ENCODE assay signal across 2 cellular contexts in the genomic region with DNA sequence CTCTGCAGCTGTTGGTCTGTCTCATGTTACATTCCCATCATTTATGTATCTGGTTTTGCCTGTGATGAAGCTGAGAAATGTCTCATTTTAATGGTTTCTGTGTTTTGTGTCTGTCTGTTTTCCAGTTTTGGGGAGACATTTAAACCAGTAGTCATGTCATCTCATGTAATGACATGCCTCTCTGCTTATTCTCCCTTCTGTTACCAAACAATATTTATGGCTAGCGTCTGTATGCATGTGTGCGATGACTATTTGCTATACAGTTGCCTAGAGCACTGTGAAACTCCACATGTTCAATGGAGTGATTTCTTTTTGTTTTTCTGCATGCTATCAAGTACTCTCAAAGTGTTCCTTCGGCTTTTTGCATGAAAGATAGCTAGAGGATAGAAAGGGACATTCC.
TF ChIP-seq lines count a peak whose summit lies in the region.

No MANE protein-coding gene starts in this region.

TF ChIP-seq in SK-N-SH treated with all-trans-retinoic acid at 6 μM for 48 hours, 23 proteins besides CTCF, POLR2A, EP300 and RAD21:
- TF ChIP-seq POU6F1 (CRISPR knock-in tag; IDR thresholded peaks at IDR 0.05; ENCODE audit: borderline replicate concordance, low read depth) = no peak
- TF ChIP-seq OSR1 (CRISPR knock-in tag; IDR thresholded peaks at IDR 0.05) = no peak
- no peak for TF ChIP-seq ZNF70 (CRISPR knock-in tag; IDR thresholded peaks at IDR 0.05)

TF ChIP-seq in SK-N-SH, 30 proteins besides CTCF, POLR2A, EP300 and RAD21 (continued from another document):
- TF ChIP-seq, protein P1, sequence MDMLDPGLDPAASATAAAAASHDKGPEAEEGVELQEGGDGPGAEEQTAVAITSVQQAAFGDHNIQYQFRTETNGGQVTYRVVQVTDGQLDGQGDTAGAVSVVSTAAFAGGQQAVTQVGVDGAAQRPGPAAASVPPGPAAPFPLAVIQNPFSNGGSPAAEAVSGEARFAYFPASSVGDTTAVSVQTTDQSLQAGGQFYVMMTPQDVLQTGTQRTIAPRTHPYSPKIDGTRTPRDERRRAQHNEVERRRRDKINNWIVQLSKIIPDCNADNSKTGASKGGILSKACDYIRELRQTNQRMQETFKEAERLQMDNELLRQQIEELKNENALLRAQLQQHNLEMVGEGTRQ (IDR thresholded peaks at IDR 0.05; ENCODE audit: borderline replicate concordance, low read depth, low read length) = no peak
- TF ChIP-seq MXI1 (IDR thresholded peaks at IDR 0.05; ENCODE audit: low read depth, low read length) = no peak
- TF ChIP-seq TCF12 (IDR thresholded peaks at IDR 0.05) = no peak
- TF ChIP-seq NRF1 (IDR thresholded peaks at IDR 0.05; ENCODE audit: low read depth, low read length) = no peak
- no peak for TF ChIP-seq ELF1 (IDR thresholded peaks at IDR 0.05)
- TF ChIP-seq, protein P2, sequence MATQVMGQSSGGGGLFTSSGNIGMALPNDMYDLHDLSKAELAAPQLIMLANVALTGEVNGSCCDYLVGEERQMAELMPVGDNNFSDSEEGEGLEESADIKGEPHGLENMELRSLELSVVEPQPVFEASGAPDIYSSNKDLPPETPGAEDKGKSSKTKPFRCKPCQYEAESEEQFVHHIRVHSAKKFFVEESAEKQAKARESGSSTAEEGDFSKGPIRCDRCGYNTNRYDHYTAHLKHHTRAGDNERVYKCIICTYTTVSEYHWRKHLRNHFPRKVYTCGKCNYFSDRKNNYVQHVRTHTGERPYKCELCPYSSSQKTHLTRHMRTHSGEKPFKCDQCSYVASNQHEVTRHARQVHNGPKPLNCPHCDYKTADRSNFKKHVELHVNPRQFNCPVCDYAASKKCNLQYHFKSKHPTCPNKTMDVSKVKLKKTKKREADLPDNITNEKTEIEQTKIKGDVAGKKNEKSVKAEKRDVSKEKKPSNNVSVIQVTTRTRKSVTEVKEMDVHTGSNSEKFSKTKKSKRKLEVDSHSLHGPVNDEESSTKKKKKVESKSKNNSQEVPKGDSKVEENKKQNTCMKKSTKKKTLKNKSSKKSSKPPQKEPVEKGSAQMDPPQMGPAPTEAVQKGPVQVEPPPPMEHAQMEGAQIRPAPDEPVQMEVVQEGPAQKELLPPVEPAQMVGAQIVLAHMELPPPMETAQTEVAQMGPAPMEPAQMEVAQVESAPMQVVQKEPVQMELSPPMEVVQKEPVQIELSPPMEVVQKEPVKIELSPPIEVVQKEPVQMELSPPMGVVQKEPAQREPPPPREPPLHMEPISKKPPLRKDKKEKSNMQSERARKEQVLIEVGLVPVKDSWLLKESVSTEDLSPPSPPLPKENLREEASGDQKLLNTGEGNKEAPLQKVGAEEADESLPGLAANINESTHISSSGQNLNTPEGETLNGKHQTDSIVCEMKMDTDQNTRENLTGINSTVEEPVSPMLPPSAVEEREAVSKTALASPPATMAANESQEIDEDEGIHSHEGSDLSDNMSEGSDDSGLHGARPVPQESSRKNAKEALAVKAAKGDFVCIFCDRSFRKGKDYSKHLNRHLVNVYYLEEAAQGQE (IDR thresholded peaks at IDR 0.05; ENCODE audit: low read depth, low read length) = no peak
- no peak for TF ChIP-seq TAF1 (IDR thresholded peaks at IDR 0.05; ENCODE audit: borderline replicate concordance, low read depth, low read length)
- TF ChIP-seq RXRA (IDR thresholded peaks at IDR 0.05; ENCODE audit: borderline replicate concordance, low read depth) = no peak
- no peak for TF ChIP-seq TEAD4 (IDR thresholded peaks at IDR 0.05; ENCODE audit: borderline replicate concordance, insufficient read depth)
- no peak for TF ChIP-seq SIN3A (IDR thresholded peaks at IDR 0.05; ENCODE audit: borderline replicate concordance, low read depth, low read length)
- TF ChIP-seq FOXM1 (IDR thresholded peaks at IDR 0.05; ENCODE audit: low read depth) = no peak
